1 cellular context compared by ENCODE assay signal in the genomic region with DNA sequence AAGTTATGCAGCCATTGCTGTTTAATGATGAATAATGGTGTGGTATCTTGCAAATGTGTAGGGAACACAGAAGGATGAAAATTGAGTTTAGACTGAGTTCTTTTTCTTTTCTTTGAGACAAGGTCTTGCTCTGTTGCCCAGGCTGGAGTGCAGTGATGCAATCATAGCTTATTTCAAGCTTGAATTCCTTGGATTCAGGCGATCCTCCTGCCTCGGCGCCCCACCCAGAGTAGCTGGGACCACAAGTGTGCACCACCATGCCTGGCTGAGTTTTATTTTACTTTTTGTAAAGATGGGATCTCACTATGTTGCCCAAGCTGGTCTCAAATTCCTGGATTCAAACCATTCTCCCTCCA.
TF ChIP-seq lines count a peak whose summit lies in the region.

No MANE protein-coding gene starts in this region.

TF ChIP-seq in GM12878, 131 proteins besides CTCF, POLR2A, EP300 and RAD21:
- no peak for TF ChIP-seq NFYA (IDR thresholded peaks at IDR 0.05; ENCODE audit: borderline replicate concordance, low read depth, low read length)
- no peak for TF ChIP-seq E4F1 (IDR thresholded peaks at IDR 0.05; ENCODE audit: borderline replicate concordance, partially characterized antibody)
- TF ChIP-seq MAX (IDR thresholded peaks at IDR 0.05; ENCODE audit: low read depth, low read length): no peak
- TF ChIP-seq LARP7 (IDR thresholded peaks at IDR 0.05): no peak
- TF ChIP-seq, protein P1, sequence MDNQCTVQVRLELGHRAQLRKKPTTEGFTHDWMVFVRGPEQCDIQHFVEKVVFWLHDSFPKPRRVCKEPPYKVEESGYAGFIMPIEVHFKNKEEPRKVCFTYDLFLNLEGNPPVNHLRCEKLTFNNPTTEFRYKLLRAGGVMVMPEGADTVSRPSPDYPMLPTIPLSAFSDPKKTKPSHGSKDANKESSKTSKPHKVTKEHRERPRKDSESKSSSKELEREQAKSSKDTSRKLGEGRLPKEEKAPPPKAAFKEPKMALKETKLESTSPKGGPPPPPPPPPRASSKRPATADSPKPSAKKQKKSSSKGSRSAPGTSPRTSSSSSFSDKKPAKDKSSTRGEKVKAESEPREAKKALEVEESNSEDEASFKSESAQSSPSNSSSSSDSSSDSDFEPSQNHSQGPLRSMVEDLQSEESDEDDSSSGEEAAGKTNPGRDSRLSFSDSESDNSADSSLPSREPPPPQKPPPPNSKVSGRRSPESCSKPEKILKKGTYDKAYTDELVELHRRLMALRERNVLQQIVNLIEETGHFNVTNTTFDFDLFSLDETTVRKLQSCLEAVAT (IDR thresholded peaks at IDR 0.05): no peak
- TF ChIP-seq, protein P2, sequence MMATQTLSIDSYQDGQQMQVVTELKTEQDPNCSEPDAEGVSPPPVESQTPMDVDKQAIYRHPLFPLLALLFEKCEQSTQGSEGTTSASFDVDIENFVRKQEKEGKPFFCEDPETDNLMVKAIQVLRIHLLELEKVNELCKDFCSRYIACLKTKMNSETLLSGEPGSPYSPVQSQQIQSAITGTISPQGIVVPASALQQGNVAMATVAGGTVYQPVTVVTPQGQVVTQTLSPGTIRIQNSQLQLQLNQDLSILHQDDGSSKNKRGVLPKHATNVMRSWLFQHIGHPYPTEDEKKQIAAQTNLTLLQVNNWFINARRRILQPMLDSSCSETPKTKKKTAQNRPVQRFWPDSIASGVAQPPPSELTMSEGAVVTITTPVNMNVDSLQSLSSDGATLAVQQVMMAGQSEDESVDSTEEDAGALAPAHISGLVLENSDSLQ (IDR thresholded peaks at IDR 0.05): no peak
- no peak for TF ChIP-seq ZBTB33 (IDR thresholded peaks at IDR 0.05)
- no peak for TF ChIP-seq POU2F2 (IDR thresholded peaks at IDR 0.05; ENCODE audit: borderline replicate concordance, low read depth, low read length)
